3 cellular contexts compared by ENCODE assay signal in genomic region chr3:49397470-49397869, GRCh38.
TF ChIP-seq lines count a peak whose summit lies in the region.

No MANE protein-coding gene starts in this region.

TF ChIP-seq in A549, 52 proteins besides CTCF, POLR2A, EP300 and RAD21:
- TF ChIP-seq RARB (CRISPR knock-in tag; IDR thresholded peaks at IDR 0.05): no peak
- 0 out of 2 replicates have a peak, but pooled peaks have one; percentile 14 for TF ChIP-seq USF2 (IDR thresholded peaks at IDR 0.05)

TF ChIP-seq in HEK293, 187 proteins besides CTCF, POLR2A, EP300 and RAD21:
- TF ChIP-seq MYNN (tag by site-specific recombination; IDR thresholded peaks at IDR 0.05; ENCODE audit: borderline replicate concordance) (no peak), PRDM10 (tag by site-specific recombination; IDR thresholded peaks at IDR 0.05) (0 out of 2 replicates have a peak, but pooled peaks have one; percentile 31), MEIS1 (CRISPR knock-in tag; IDR thresholded peaks at IDR 0.05; ENCODE audit: borderline replicate concordance) (no peak), GLIS1 (tag by site-specific recombination; IDR thresholded peaks at IDR 0.05) (peak; percentile 37; the same call in 1 of the 2 replicates), ZNF670 (tag by site-specific recombination; IDR thresholded peaks at IDR 0.05; ENCODE audit: low read depth) (no peak), ZNF76 (tag by site-specific recombination; IDR thresholded peaks at IDR 0.05; ENCODE audit: borderline replicate concordance, low read depth) (peak; percentile 37; the same call in 1 of the 2 replicates), ZNF16 (tag by site-specific recombination; IDR thresholded peaks at IDR 0.05; ENCODE audit: low read depth) (no peak), ZBTB17 (tag by site-specific recombination; IDR thresholded peaks at IDR 0.05) (peak; percentile 95), ZFHX2 (tag by site-specific recombination; conservative IDR thresholded peaks at IDR 0.05) (no peak), SP7 (tag by site-specific recombination; IDR thresholded peaks at IDR 0.05) (no peak), ZNF335 (tag by site-specific recombination; conservative IDR thresholded peaks at IDR 0.05) (peak; percentile 33; the same call in 1 of the 2 replicates), ZNF48 (tag by site-specific recombination; IDR thresholded peaks at IDR 0.05) (no peak), ZNF830 (tag by site-specific recombination; IDR thresholded peaks at IDR 0.05; ENCODE audit: low read depth) (no peak), ZNF792 (tag by site-specific recombination; IDR thresholded peaks at IDR 0.05) (no peak)

TF ChIP-seq in K562, 482 proteins besides CTCF, POLR2A, EP300 and RAD21 (continues in another document):
- TF ChIP-seq ZNF12 (CRISPR knock-in tag; IDR thresholded peaks at IDR 0.05) (no peak), MIER1 (IDR thresholded peaks at IDR 0.05; ENCODE audit: low read depth) (no peak), THRA (IDR thresholded peaks at IDR 0.05) (no peak), NR2C1 (IDR thresholded peaks at IDR 0.05) (no peak), NR2C1 (tag; IDR thresholded peaks at IDR 0.05) (no peak), BACH1 (tag; IDR thresholded peaks at IDR 0.05) (no peak), SOX6 (IDR thresholded peaks at IDR 0.05) (0 out of 2 replicates have a peak, but pooled peaks have one; percentile 16), USF1 (CRISPR knock-in tag; IDR thresholded peaks at IDR 0.05) (peak; percentile 69), FOXK2 (conservative IDR thresholded peaks at IDR 0.05 in 1 of 2, IDR thresholded peaks at IDR 0.05 in 1 of 2; ENCODE audit: low read depth in 2 of 2) (no peak), THRAP3 (IDR thresholded peaks at IDR 0.05; ENCODE audit: borderline replicate concordance) (no peak), TRIM24 (IDR thresholded peaks at IDR 0.05) (no peak), USF2 (CRISPR knock-in tag; IDR thresholded peaks at IDR 0.05) (peak; percentile 59), ARNT (IDR thresholded peaks at IDR 0.05) (peak in 1 of 2 experiments; percentile 33; a peak in 1 of 4 replicates), GTF2A2 (tag; IDR thresholded peaks at IDR 0.05) (no peak), ZNF77 (CRISPR knock-in tag; IDR thresholded peaks at IDR 0.05) (no peak), ATF1 (CRISPR knock-in tag; IDR thresholded peaks at IDR 0.05) (no peak), ATF1 (tag; IDR thresholded peaks at IDR 0.05) (peak; percentile 54), MNT (conservative IDR thresholded peaks at IDR 0.05) (peak; percentile 53 to 64; a peak in 3 of 4 replicates), MXD1 (CRISPR knock-in tag; IDR thresholded peaks at IDR 0.05; ENCODE audit: borderline replicate concordance, poor library complexity, severe bottlenecking) (no peak), PTTG1 (tag; IDR thresholded peaks at IDR 0.05; ENCODE audit: low read depth) (no peak), RBM34 (IDR thresholded peaks at IDR 0.05; ENCODE audit: borderline replicate concordance, insufficient read depth, low read length) (no peak), HMG20B (CRISPR knock-in tag; IDR thresholded peaks at IDR 0.05) (no peak), ZNF79 (CRISPR knock-in tag; IDR thresholded peaks at IDR 0.05; ENCODE audit: low read depth) (no peak), CREM (IDR thresholded peaks at IDR 0.05; ENCODE audit: low read depth) (peak; percentile 27; the same call in 1 of the 2 replicates), CREB3L1 (IDR thresholded peaks at IDR 0.05; ENCODE audit: borderline replicate concordance, low read depth) (0 out of 2 replicates have a peak, but pooled peaks have one; percentile 17), MXI1 (IDR thresholded peaks at IDR 0.05; ENCODE audit: low read depth, low read length) (peak; percentile 68; the same call in 1 of the 2 replicates), CREB1 (IDR thresholded peaks at IDR 0.05) (0 out of 2 replicates have a peak, but pooled peaks have one; percentile 20), CREB1 (CRISPR knock-in tag; IDR thresholded peaks at IDR 0.05) (no peak), EZH2 (IDR thresholded peaks at IDR 0.05; ENCODE audit: borderline replicate concordance, low read depth, low read length) (no peak), ZBTB2 (IDR thresholded peaks at IDR 0.05) (no peak), MYC (IDR thresholded peaks at IDR 0.05; ENCODE audit: low read depth, low read length) (peak; percentile 42; the same call in 1 of the 2 replicates), MYC (CRISPR knock-in tag; IDR thresholded peaks at IDR 0.05; ENCODE audit: borderline replicate concordance, low read depth) (no peak), CEBPG (CRISPR knock-in tag; IDR thresholded peaks at IDR 0.05) (no peak), CEBPG (tag; conservative IDR thresholded peaks at IDR 0.05 in 1 of 2, IDR thresholded peaks at IDR 0.05 in 1 of 2) (no peak), SIX5 (IDR thresholded peaks at IDR 0.05; ENCODE audit: borderline replicate concordance in 1 of 2, insufficient read depth in 1 of 2, low read depth in 1 of 2, low read length in 2 of 2) (peak; percentile 56 to 70; a peak in 3 of 4 replicates), RCOR1 (IDR thresholded peaks at IDR 0.05; ENCODE audit: borderline replicate concordance in 1 of 2, low read depth in 2 of 2, low read length in 2 of 2) (0 out of 4 replicates have a peak, but pooled peaks of 1 of the 2 experiments have one; percentile 41), ZNF143 (CRISPR knock-in tag; IDR thresholded peaks at IDR 0.05) (peak; percentile 86), AFF1 (IDR thresholded peaks at IDR 0.05; ENCODE audit: low read depth in 1 of 2, partially characterized antibody in 2 of 2) (peak in 1 of 2 experiments; percentile 61), ATF7 (IDR thresholded peaks at IDR 0.05) (no peak), L3MBTL2 (IDR thresholded peaks at IDR 0.05) (0 out of 2 replicates have a peak, but pooled peaks have one; percentile 18), ZNF316 (IDR thresholded peaks at IDR 0.05) (peak; percentile 40; the same call in 1 of the 2 replicates), C11orf30 (IDR thresholded peaks at IDR 0.05; ENCODE audit: low read depth) (0 out of 2 replicates have a peak, but pooled peaks have one; percentile 19), GATA2 (CRISPR knock-in tag; IDR thresholded peaks at IDR 0.05) (peak; percentile 10; the same call in 1 of the 2 replicates), RBM22 (IDR thresholded peaks at IDR 0.05; ENCODE audit: low read depth, low read length, poor library complexity, severe bottlenecking) (no peak), HCFC1 (IDR thresholded peaks at IDR 0.05; ENCODE audit: low read depth, low read length) (peak; percentile 89), GABPB1 (CRISPR knock-in tag; IDR thresholded peaks at IDR 0.05) (no peak), ZBTB49 (CRISPR knock-in tag; IDR thresholded peaks at IDR 0.05; ENCODE audit: borderline replicate concordance) (no peak), RAD51 (IDR thresholded peaks at IDR 0.05; ENCODE audit: borderline replicate concordance, low read depth) (peak; percentile 57; the same call in 1 of the 2 replicates)
